In genomic region chr2:181264436-181264835, GRCh38 we compare ENCODE assay signal across 25 cellular contexts.
"Had no signal": no experiment of that assay in that cellular context is flagged by ENCODE, and none has a peak within 500 bp of the region (broad histone marks: within the 10 kb centered on the region; RNA-seq: fewer than 3 reads in every experiment).

No MANE protein-coding gene starts in this region.

- H3K36me3 ChIP-seq: SJSA1 had no signal

- H3K4me3 Mint-ChIP-seq: activated CD8-positive, alpha-beta T cell treated with anti-CD3 and anti-CD28 coated beads, Interleukin-2, amount 10 ng/mL, durations not matched to agents 7 days and 5 days; activated naive CD8-positive, alpha-beta T cell treated with anti-CD3 and anti-CD28 coated beads, Interleukin-2, amount 10 ng/mL, durations not matched to agents 7 days and 5 days; T-helper 1 cell treated with Interleukin-12 subunit alpha and Interleukin-12 subunit beta and Interleukin-4 antibody, amounts not matched to agents 30 μg/mL and 1 μg/mL, for 36 hours; WTC11 had no signal

- H3K27ac ChIP-seq: SJSA1 had no signal

- ATAC-seq: activated CD8-positive, alpha-beta T cell treated with anti-CD3 and anti-CD28 coated beads, Interleukin-2, amount 10 ng/mL, durations not matched to agents 7 days and 5 days; K562; SK-N-SH treated with all-trans-retinoic acid at 6 μM for 48 hours had no signal

- H3K27ac Mint-ChIP-seq: activated CD8-positive, alpha-beta T cell treated with anti-CD3 and anti-CD28 coated beads, Interleukin-2, amount 10 ng/mL, durations not matched to agents 7 days and 5 days; activated naive CD8-positive, alpha-beta T cell treated with anti-CD3 and anti-CD28 coated beads, Interleukin-2, amount 10 ng/mL, durations not matched to agents 7 days and 5 days; T-helper 1 cell treated with Interleukin-12 subunit alpha and Interleukin-12 subunit beta and Interleukin-4 antibody, amounts not matched to agents 30 μg/mL and 1 μg/mL, for 36 hours had no signal

- H3K4me3 ChIP-seq: K562, SJSA1 had no signal

- DNase-seq: activated CD4-positive, alpha-beta T cell treated with anti-CD3 and anti-CD28 coated beads for 48 hours; activated CD4-positive, alpha-beta T cell treated with anti-CD3 and anti-CD28 coated beads, Interleukin-2, amount 50 U/mL, for 4 hours; activated CD4-positive, CD25-positive, alpha-beta regulatory T cell treated with anti-CD3 and anti-CD28 coated beads, Interleukin-2, amount 50 U/mL, for 72 hours; activated CD8-positive, alpha-beta memory T cell treated with anti-CD3 and anti-CD28 coated beads, Interleukin-2, amount 50 U/mL, for 48 hours; activated CD8-positive, alpha-beta T cell treated with anti-CD3 and anti-CD28 coated beads, Interleukin-2, amount 10 ng/mL, durations not matched to agents 7 days and 5 days; activated naive CD4-positive, alpha-beta T cell treated with anti-CD3 and anti-CD28 coated beads, Interleukin-2, amount 50 U/mL, for 16 hours; activated naive CD8-positive, alpha-beta T cell treated with anti-CD3 and anti-CD28 coated beads, Interleukin-2, amount 10 ng/mL, durations not matched to agents 7 days and 5 days; activated T-cell treated with anti-CD3 and anti-CD28 coated beads, Interleukin-2, amount 50 U/mL, for 1 hour; aorta; cerebellar nuclear complex; Karpas-422; NCI-H1105 treated with DMSO at 0.1 percent for 48 hours; NCI-H146; NCI-H187 treated with DMSO at 0.1 percent for 48 hours; NCI-H2081 treated with DMSO at 0.1 percent for 48 hours; NCI-H2171; NCI-H2227 treated with DMSO at 0.1 percent for 48 hours; NCI-H526 treated with DMSO at 0.1 percent for 48 hours; SHP77; T-helper 9 cell had no signal

- H3K36me3 Mint-ChIP-seq: WTC11 had no signal

- H3K9me3 Mint-ChIP-seq: WTC11 had no signal

- H3K27me3 ChIP-seq: SJSA1 had no signal

- H3K9me3 ChIP-seq: SJSA1 had no signal

- H3K27me3 Mint-ChIP-seq: activated naive CD8-positive, alpha-beta T cell treated with anti-CD3 and anti-CD28 coated beads, Interleukin-2, amount 10 ng/mL, durations not matched to agents 7 days and 5 days had no signal
